ENCODE assay signal across 8 cellular contexts in genomic region chr5:128331261-128331660, GRCh38.
"Had no signal": no experiment of that assay in that cellular context is flagged by ENCODE, and none has a peak within 500 bp of the region (broad histone marks: within the 10 kb centered on the region; RNA-seq: fewer than 3 reads in every experiment).

No MANE protein-coding gene starts in this region.

- H3K4me3 ChIP-seq: GM23248, HAP-1 had no signal

- H3K36me3 Mint-ChIP-seq: IgD-negative memory B cell had no signal

- H3K4me3 Mint-ChIP-seq: HFFc6, IgD-negative memory B cell had no signal

- ATAC-seq: HCT116 had no signal

- H3K9me3 ChIP-seq: HAP-1 had no signal

- DNase-seq: GM23248, GOT3, H7, HFFc6, KBM-7 had no signal

- H3K27ac ChIP-seq: GM23248 had no signal

- H3K4me1 ChIP-seq: HAP-1 had no signal

- H3K27ac Mint-ChIP-seq: HFFc6, IgD-negative memory B cell had no signal
